Comparison of ENCODE assay signal across 27 cellular contexts in genomic region chr3:71371282-71371681, GRCh38.
DNase-seq lines count a peak whose midpoint lies in the region; ATAC-seq, FAIRE-seq and TF ChIP-seq lines count a peak whose summit lies in the region.
"Had no signal": no experiment of that assay in that cellular context is flagged by ENCODE, and none has a peak within 500 bp of the region (broad histone marks: within the 10 kb centered on the region; RNA-seq: fewer than 3 reads in every experiment).

No MANE protein-coding gene starts in this region.

- POLR2A ChIA-PET in RWPE1 (lab: Yijun Ruan, JAX; ENCODE audit: low non-redundant PET) = no interaction called here

- no peaks in the 10 kb centered on the region for H3K27me3 ChIP-seq in esophagus muscularis mucosa
- H3K27me3 ChIP-seq: heart right ventricle, ovary, Peyer's patch, suprapubic skin, vagina had no signal

- no peak overlapping the region for H3K4me3 Mint-ChIP-seq in progenitor cell of endocrine pancreas (ENCODE audit: low read depth)
- H3K4me3 Mint-ChIP-seq: activated naive CD4-positive, alpha-beta T cell treated with anti-CD3 and anti-CD28 coated beads for 36 hours; mesothelial cell of epicardium; natural killer cell had no signal

- H3K4me1 Mint-ChIP-seq in progenitor cell of endocrine pancreas (ENCODE audit: low read depth) = peaks cover 42% of the 10 kb centered on the region

- no peak for TF ChIP-seq CTCF in RWPE1 (conservative IDR thresholded peaks at IDR 0.05; ENCODE audit: low read depth)
- no peak for TF ChIP-seq CTCF in esophagus muscularis mucosa (IDR thresholded peaks at IDR 0.05)
- TF ChIP-seq CTCF in progenitor cell of endocrine pancreas (IDR thresholded peaks at IDR 0.05; ENCODE audit: unreplicated experiment) = no peak

- CTCF ChIA-PET in RWPE1 (lab: Yijun Ruan, JAX) = interaction anchor here (0.7 kb wide), 1 partner anchor 73 kb away, joined by 4 read pairs; no protein-coding TSS in a partner anchor

- H3K27ac Mint-ChIP-seq in progenitor cell of endocrine pancreas = peak overlapping the region; percentile 52
- H3K27ac Mint-ChIP-seq: activated naive CD4-positive, alpha-beta T cell treated with anti-CD3 and anti-CD28 coated beads for 36 hours; mesothelial cell of epicardium; natural killer cell had no signal

- TF ChIP-seq POLR2A in esophagus muscularis mucosa (IDR thresholded peaks at IDR 0.05; ENCODE audit: low read depth) = no peak

- no peak overlapping the region for H3K4me3 ChIP-seq in esophagus muscularis mucosa
- H3K4me3 ChIP-seq: heart right ventricle, ovary, suprapubic skin, vagina had no signal

- H3K9me3 ChIP-seq in esophagus muscularis mucosa = no peaks in the 10 kb centered on the region
- H3K9me3 ChIP-seq: heart right ventricle, ovary, Peyer's patch, suprapubic skin, vagina had no signal

- DNase-seq in EH (ENCODE audit: low read depth) (peak; percentile 18), RWPE1 (ENCODE audit: low spot score) (peak; percentile 4), esophagus muscularis mucosa (ENCODE audit: extremely low spot score) (peak; percentile 60), progenitor cell of endocrine pancreas (ENCODE audit: low spot score, unreplicated experiment) (no peak), GM19239 (ENCODE audit: insufficient read length, low spot score) (no peak)
- DNase-seq: activated naive CD4-positive, alpha-beta T cell treated with anti-CD3 and anti-CD28 coated beads for 36 hours; activated T-cell treated with anti-CD3 and anti-CD28 coated beads, Interleukin-2, amount 50 U/mL, for 48 hours; anterior cingulate cortex; DMS153; GDM1; H7; heart right ventricle; KG1; natural killer cell; NCI-H2171; NCI-H510A treated with DMSO at 0.1 percent for 48 hours; NK-92 treated with Interleukin-12 subunit alpha and Interleukin-12 subunit beta, amount 100 ng/mL, for 24 hours; ovary; Peyer's patch; T-helper 2 cell had no signal

- peak overlapping the region; percentile 35 for H3K27ac ChIP-seq in RWPE1
- H3K27ac ChIP-seq in esophagus muscularis mucosa (replicated peaks in 1 of 4) = no peak overlapping the region
- H3K27ac ChIP-seq: epithelial cell of prostate, heart right ventricle, ovary, suprapubic skin, vagina had no signal

- H3K36me3 Mint-ChIP-seq in progenitor cell of endocrine pancreas (ENCODE audit: insufficient read depth) = peaks cover 2% of the 10 kb centered on the region
- H3K36me3 Mint-ChIP-seq: mesothelial cell of epicardium, natural killer cell had no signal

- H3K36me3 ChIP-seq in esophagus muscularis mucosa = no peaks in the 10 kb centered on the region
- H3K36me3 ChIP-seq: heart right ventricle, ovary, Peyer's patch, suprapubic skin, vagina had no signal

- intact Hi-C loops in esophagus muscularis mucosa (cut with DNase I) = no loop called here

- H3K9me3 Mint-ChIP-seq in progenitor cell of endocrine pancreas (ENCODE audit: low read depth) = no peaks in the 10 kb centered on the region
- H3K9me3 Mint-ChIP-seq: activated naive CD4-positive, alpha-beta T cell treated with anti-CD3 and anti-CD28 coated beads for 36 hours; mesothelial cell of epicardium; natural killer cell had no signal

- ATAC-seq in HG02763 (IDR thresholded peaks at IDR 0.05; ENCODE audit: unreplicated experiment) (no peak), GM19035 (IDR thresholded peaks at IDR 0.05; ENCODE audit: unreplicated experiment) (no peak)
- ATAC-seq: heart right ventricle, natural killer cell had no signal

- WGBS in esophagus muscularis mucosa = 92% methylated on average over 6 of the region's 6 CpGs

- no peak for TF ChIP-seq EP300 in esophagus muscularis mucosa (IDR thresholded peaks at IDR 0.05)

- H3K27me3 Mint-ChIP-seq in progenitor cell of endocrine pancreas = no peaks in the 10 kb centered on the region

- FAIRE-seq in GM19239 (lab: Jason Lieb, UNC) = no peak
- FAIRE-seq: GM18507 had no signal

- H3K4me1 ChIP-seq in esophagus muscularis mucosa = peaks cover 6 to 53% (median 32%) of the 10 kb centered on the region in 4 donors

Comparison
In these comparisons a context has a peak if more than half of its experiments do, and no peak if none do; other contexts are left out.
1. DNase-seq: peak in EH (single experiment), RWPE1 (single experiment) and esophagus muscularis mucosa (single experiment); none in progenitor cell of endocrine pancreas (single experiment) and GM19239 (single experiment).